Comparison of ENCODE assay signal across 11 cellular contexts in the genomic region with DNA sequence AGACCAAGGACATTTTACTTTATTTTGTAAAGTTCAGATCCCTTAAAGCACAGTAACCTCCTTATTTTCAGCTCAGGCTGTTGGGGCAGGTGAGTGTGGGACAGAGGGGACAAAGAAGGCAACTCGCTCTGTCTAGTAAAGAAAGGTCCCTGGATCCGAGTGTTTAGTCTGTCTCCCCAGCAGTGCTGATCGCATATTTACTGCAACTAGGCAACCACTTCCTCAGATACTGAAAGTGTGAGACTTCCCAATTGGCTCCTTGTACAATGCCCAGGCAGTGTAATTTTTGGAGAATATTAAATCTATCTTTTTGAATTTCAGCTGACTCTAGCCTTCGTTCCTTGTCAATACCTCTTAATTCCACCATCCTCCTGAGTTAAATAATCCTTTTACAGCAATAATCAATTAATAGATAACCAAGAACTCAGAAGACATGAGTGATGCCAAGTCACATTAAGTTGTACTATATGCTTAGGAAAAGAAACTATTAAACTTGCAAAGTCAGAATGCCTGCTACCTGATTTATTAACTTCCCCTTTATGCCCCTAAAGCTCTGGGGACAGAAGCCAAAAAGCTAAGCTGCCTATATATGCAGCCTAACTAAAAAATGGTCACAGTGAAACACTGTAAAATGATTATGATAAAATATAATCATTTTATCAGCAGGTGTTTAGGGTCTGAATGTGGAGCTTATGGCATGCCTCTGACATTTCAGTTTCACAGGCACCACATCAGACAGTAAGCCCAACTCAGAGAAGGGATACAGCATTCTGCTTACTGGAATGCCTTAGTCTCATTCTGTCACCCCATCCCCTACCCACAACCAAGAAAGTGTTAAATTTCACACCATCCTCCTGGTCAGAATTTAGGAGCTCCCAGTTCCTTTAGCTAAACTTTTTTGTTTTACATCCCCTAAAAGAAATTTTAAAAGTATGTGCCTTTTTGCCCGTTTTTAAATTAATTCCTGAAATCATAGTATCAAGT.
A peak's percentile ranks its signal among the peaks of the same experiment; 100 is the strongest.
DNase-seq lines count a peak whose midpoint lies in the region; ATAC-seq and TF ChIP-seq lines count a peak whose summit lies in the region.
"Had no signal": no experiment of that assay in that cellular context is flagged by ENCODE, and none has a peak within 500 bp of the region (broad histone marks: within the 10 kb centered on the region; RNA-seq: fewer than 3 reads in every experiment).

No MANE protein-coding gene starts in this region.

- ATAC-seq in GM18498 (IDR thresholded peaks at IDR 0.05; ENCODE audit: unreplicated experiment) (peak; percentile 92), GM21619 (IDR thresholded peaks at IDR 0.05; ENCODE audit: unreplicated experiment) (peak; percentile 76), HG03520 (IDR thresholded peaks at IDR 0.05; ENCODE audit: unreplicated experiment) (peak; percentile 66), left ventricle myocardium superior (peak; percentile 80), left colon (no peak)

- no peak for TF ChIP-seq CTCF in WERI-Rb-1 (IDR thresholded peaks at IDR 0.05; ENCODE audit: low read depth, low read length)

- intact Hi-C loops in left ventricle myocardium superior (cut with micrococcal nuclease) (no loop called here), left colon (cut with DNase I, micrococcal nuclease) (no loop called here)

- H3K9me3 ChIP-seq in WERI-Rb-1 (ENCODE audit: severe bottlenecking) = no peaks in the 10 kb centered on the region

- DNase-seq in left ventricle myocardium superior (no peak), OCI-M2 (lab: John Stamatoyannopoulos, UW; ENCODE audit: unreplicated experiment) (no peak), GOT3 (lab: John Stamatoyannopoulos, UW) (no peak), WERI-Rb-1 (no peak), left colon (no peak)
- DNase-seq: activated naive CD4-positive, alpha-beta T cell treated with anti-CD3 and anti-CD28 coated beads, Interleukin-2, amount 10 ng/mL, durations not matched to agents 7 days and 5 days; COR-L47; NCI-H774 had no signal

- H3K36me3 ChIP-seq in WERI-Rb-1 = 0 out of 2 replicates have a peak, but pooled peaks cover 2% of the 10 kb centered on the region

- no peak overlapping the region for H3K27ac ChIP-seq in WERI-Rb-1

- no peak overlapping the region for H3K4me3 ChIP-seq in WERI-Rb-1 (ENCODE audit: low read depth, low read length)

- no peaks in the 10 kb centered on the region for H3K27me3 ChIP-seq in WERI-Rb-1 (ENCODE audit: insufficient read depth, low read depth, severe bottlenecking)
